In the genomic region with DNA sequence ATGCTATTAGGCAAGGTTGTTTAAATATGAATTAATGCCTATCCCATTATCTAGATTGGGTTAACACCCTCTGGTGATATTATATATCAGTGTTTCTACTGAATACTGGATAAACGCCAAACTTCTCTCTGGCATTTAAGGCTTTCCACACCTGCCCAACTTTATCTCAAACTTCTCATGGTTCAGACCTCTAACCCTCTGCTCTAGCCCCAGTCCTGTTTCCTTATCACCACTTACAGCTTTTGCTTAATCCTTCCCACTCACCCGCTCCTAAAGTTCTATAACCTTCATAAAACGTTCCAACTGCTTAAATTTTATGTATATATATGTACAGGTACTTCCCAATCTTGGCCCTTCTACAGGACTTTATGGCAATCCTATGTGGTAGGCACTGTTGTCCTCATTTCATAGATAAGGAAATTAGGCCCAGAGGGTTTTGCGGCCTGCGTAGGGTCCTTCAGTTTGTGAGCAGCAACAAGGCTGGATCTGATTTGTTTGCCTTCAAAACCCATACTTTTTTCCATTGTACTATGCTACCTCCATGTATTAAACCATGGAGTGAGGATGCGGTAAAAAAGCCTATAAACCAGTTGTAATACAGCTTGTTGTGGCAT, we compare ENCODE assay signal across 9 cellular contexts. TPM values are rescaled to one million over a fixed set of nuclear protein-coding genes. Genes with fewer than 3 reads are reported as not detected.
DNase-seq lines count a peak whose midpoint lies in the region; ATAC-seq and TF ChIP-seq lines count a peak whose summit lies in the region.
"Had no signal": no experiment of that assay in that cellular context is flagged by ENCODE, and none has a peak within 500 bp of the region (broad histone marks: within the 10 kb centered on the region; RNA-seq: fewer than 3 reads in every experiment).

No MANE protein-coding gene starts in this region.

- H3K27me3 ChIP-seq in H7 (ENCODE audit: control insufficient read depth, insufficient read depth, low read length), result no peaks in the 10 kb centered on the region
- no peaks in the 10 kb centered on the region for H3K27me3 ChIP-seq in esophagus squamous epithelium
- H3K27me3 ChIP-seq in gastrocnemius medialis, result no peaks in the 10 kb centered on the region

- peak overlapping the region in 3 of 4 donors; percentile 89 to 90 (median 89) for H3K27ac ChIP-seq in esophagus squamous epithelium
- peak overlapping the region; percentile 91 to 98 (median 95) for H3K27ac ChIP-seq in gastrocnemius medialis

- ATAC-seq in SK-N-SH treated with all-trans-retinoic acid at 6 μM for 48 hours, result no peak
- ATAC-seq in gastrocnemius medialis, result no peak
- no peak for ATAC-seq in GM19324 (IDR thresholded peaks at IDR 0.05; ENCODE audit: low FRiP score, unreplicated experiment)

- H3K4me3 ChIP-seq in H7 (ENCODE audit: insufficient read depth, low read depth, low read length), result peak overlapping the region; percentile 90
- peak overlapping the region in 3 of 4 donors; percentile 58 to 98 (median 80) for H3K4me3 ChIP-seq in esophagus squamous epithelium
- H3K4me3 ChIP-seq in gastrocnemius medialis, result peak overlapping the region; percentile 81 to 95 (median 84)

- intact Hi-C loops in esophagus squamous epithelium (cut with DNase I) (no loop called here), gastrocnemius medialis (cut with DNase I; ENCODE audit: low total_unique reads) (loop anchor here (5.0 kb wide), 1 partner anchor 265 kb away; a partner anchor contains a TSS)

- peaks cover 2% of the 10 kb centered on the region; the same call in 1 of the 2 replicates for H3K36me3 ChIP-seq in H7 (replicated peaks; ENCODE audit: control insufficient read depth, insufficient read depth, low read length)
- peaks cover 0 to 25% (median 0%) of the 10 kb centered on the region in 3 donors for H3K36me3 ChIP-seq in esophagus squamous epithelium
- H3K36me3 ChIP-seq in gastrocnemius medialis, result peaks cover 0 to 8% of the 10 kb centered on the region in 2 donors

- no peaks in the 10 kb centered on the region for H3K9me3 ChIP-seq in esophagus squamous epithelium
- no peaks in the 10 kb centered on the region for H3K9me3 ChIP-seq in gastrocnemius medialis

- 57 to 59% methylated on average over 6 of the region's 6 CpGs for WGBS in esophagus squamous epithelium, 2 donors

- no peak for DNase-seq in H7
- no peak for DNase-seq in esophagus squamous epithelium (lab: John Stamatoyannopoulos, UW)
- DNase-seq in gastrocnemius medialis, result no peak
- no peak for DNase-seq in NCI-H524 (lab: John Stamatoyannopoulos, UW)
- DNase-seq in ureter (ENCODE audit: low spot score), result no peak
- DNase-seq in NCI-H1436 (lab: John Stamatoyannopoulos, UW), result no peak
- DNase-seq: islet precursor cell had no signal

- TF ChIP-seq POLR2A in esophagus squamous epithelium (IDR thresholded peaks at IDR 0.05) (no peak), gastrocnemius medialis (IDR thresholded peaks at IDR 0.05) (no peak)

- peaks cover 18 to 38% (median 21%) of the 10 kb centered on the region in 3 donors for H3K4me1 ChIP-seq in esophagus squamous epithelium
- peaks cover 46 to 48% of the 10 kb centered on the region in 2 donors for H3K4me1 ChIP-seq in gastrocnemius medialis

- TF ChIP-seq CTCF in esophagus squamous epithelium (IDR thresholded peaks at IDR 0.05) (no peak), gastrocnemius medialis (IDR thresholded peaks at IDR 0.05 in 4 of 5, conservative IDR thresholded peaks at IDR 0.05 in 1 of 5) (no peak)

- in situ Hi-C loops in gastrocnemius medialis (cut with MboI; ENCODE audit: low sequenced_read_pairs in 4 of 4), result no loop called here

TF ChIP-seq in SK-N-SH treated with all-trans-retinoic acid at 6 μM for 48 hours, 23 proteins besides CTCF, POLR2A, EP300 and RAD21:
- TF ChIP-seq ZFP3 (CRISPR knock-in tag; IDR thresholded peaks at IDR 0.05) (peak; percentile 91), SNAI2 (CRISPR knock-in tag; IDR thresholded peaks at IDR 0.05) (no peak)
TF ChIP-seq in SK-N-SH treated with all-trans-retinoic acid at 6 μM for 48 hours: peak in this region for 1.

RNA-seq across cellular contexts. Expression of a gene that starts 1.2 kb away (rescaled TPM):
- total RNA-seq in H7 (2014; rRNA removed; shearing (Covaris generic)), result 14.4 and 16.9 TPM in 2 replicates
- 10 to 100 TPM; 27.5 to 46.3 (median 32.7) TPM for total RNA-seq in esophagus squamous epithelium
- 10 to 100 TPM; 19.4 to 42.8 (median 36.7) TPM for total RNA-seq in gastrocnemius medialis
- total RNA-seq in ureter, result 95.9 TPM

RNA-seq across cellular contexts. Expression of a gene that starts 43.5 kb away (rescaled TPM):
- total RNA-seq in H7 (2014; rRNA removed; shearing (Covaris generic)), result 4.4 and 4.8 TPM in 2 replicates
- total RNA-seq in esophagus squamous epithelium, result 100 to 1,000 TPM in 2 of 4 donors, 10 to 100 TPM in 2; 25.2 to 375 (median 110) TPM
- total RNA-seq in gastrocnemius medialis, result 10 to 100 TPM; 58.1 to 90.8 (median 85.9) TPM
- 293 TPM for total RNA-seq in ureter

RNA-seq across cellular contexts. Expression of a gene that starts 46.4 kb away (rescaled TPM):
- 56.6 and 59.5 TPM in 2 replicates for total RNA-seq in H7 (2014; rRNA removed; shearing (Covaris generic))
- 10 to 100 TPM; 16.1 to 39.5 (median 36.2) TPM for total RNA-seq in esophagus squamous epithelium
- 10 to 100 TPM; 25.8 to 40.6 (median 32.1) TPM for total RNA-seq in gastrocnemius medialis
- 68.0 TPM for total RNA-seq in ureter

RNA-seq across cellular contexts. Expression of a gene that starts 46.6 kb away (rescaled TPM):
- total RNA-seq in H7 (2014; rRNA removed; shearing (Covaris generic)), result 482 and 560 TPM in 2 replicates
- total RNA-seq in esophagus squamous epithelium (100 to 1,000 TPM; 127 to 259 (median 241) TPM), gastrocnemius medialis (100 to 1,000 TPM; 226 to 304 (median 238) TPM), ureter (221 TPM)
